In the genomic region with DNA sequence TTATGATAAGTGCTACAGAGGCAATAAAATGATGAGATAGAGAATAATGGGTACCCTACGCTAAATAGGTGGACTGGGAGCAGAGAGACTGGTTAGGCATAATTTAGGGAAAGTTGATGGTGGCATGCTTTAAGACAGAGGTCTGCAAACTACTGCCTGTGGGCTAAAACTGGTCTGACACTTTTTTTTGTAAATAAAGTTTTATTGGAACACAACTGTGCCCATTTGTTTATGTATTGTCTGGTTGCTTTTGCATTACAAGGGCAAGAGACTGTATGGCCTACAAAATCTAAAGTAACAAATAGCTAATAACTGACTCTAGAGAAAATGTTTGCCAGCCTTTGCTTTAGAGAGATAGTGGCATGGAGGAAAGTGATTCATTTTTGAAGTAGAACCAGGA, we compare ENCODE assay signal across 2 cellular contexts.
TF ChIP-seq lines count a peak whose summit lies in the region.

No MANE protein-coding gene starts in this region.

TF ChIP-seq in GM23338, 12 proteins besides CTCF, POLR2A, EP300 and RAD21 (continued from another document):
- no peak for TF ChIP-seq JUNB (IDR thresholded peaks at IDR 0.05; ENCODE audit: unreplicated experiment)
- no peak for TF ChIP-seq ZNF114 (CRISPR knock-in tag; IDR thresholded peaks at IDR 0.05)
- TF ChIP-seq CREB1 (CRISPR knock-in tag; IDR thresholded peaks at IDR 0.05; ENCODE audit: low read depth) = no peak
- TF ChIP-seq EZH2phosphoT487 (IDR thresholded peaks at IDR 0.05; ENCODE audit: unreplicated experiment) = no peak
- TF ChIP-seq, protein P1, sequence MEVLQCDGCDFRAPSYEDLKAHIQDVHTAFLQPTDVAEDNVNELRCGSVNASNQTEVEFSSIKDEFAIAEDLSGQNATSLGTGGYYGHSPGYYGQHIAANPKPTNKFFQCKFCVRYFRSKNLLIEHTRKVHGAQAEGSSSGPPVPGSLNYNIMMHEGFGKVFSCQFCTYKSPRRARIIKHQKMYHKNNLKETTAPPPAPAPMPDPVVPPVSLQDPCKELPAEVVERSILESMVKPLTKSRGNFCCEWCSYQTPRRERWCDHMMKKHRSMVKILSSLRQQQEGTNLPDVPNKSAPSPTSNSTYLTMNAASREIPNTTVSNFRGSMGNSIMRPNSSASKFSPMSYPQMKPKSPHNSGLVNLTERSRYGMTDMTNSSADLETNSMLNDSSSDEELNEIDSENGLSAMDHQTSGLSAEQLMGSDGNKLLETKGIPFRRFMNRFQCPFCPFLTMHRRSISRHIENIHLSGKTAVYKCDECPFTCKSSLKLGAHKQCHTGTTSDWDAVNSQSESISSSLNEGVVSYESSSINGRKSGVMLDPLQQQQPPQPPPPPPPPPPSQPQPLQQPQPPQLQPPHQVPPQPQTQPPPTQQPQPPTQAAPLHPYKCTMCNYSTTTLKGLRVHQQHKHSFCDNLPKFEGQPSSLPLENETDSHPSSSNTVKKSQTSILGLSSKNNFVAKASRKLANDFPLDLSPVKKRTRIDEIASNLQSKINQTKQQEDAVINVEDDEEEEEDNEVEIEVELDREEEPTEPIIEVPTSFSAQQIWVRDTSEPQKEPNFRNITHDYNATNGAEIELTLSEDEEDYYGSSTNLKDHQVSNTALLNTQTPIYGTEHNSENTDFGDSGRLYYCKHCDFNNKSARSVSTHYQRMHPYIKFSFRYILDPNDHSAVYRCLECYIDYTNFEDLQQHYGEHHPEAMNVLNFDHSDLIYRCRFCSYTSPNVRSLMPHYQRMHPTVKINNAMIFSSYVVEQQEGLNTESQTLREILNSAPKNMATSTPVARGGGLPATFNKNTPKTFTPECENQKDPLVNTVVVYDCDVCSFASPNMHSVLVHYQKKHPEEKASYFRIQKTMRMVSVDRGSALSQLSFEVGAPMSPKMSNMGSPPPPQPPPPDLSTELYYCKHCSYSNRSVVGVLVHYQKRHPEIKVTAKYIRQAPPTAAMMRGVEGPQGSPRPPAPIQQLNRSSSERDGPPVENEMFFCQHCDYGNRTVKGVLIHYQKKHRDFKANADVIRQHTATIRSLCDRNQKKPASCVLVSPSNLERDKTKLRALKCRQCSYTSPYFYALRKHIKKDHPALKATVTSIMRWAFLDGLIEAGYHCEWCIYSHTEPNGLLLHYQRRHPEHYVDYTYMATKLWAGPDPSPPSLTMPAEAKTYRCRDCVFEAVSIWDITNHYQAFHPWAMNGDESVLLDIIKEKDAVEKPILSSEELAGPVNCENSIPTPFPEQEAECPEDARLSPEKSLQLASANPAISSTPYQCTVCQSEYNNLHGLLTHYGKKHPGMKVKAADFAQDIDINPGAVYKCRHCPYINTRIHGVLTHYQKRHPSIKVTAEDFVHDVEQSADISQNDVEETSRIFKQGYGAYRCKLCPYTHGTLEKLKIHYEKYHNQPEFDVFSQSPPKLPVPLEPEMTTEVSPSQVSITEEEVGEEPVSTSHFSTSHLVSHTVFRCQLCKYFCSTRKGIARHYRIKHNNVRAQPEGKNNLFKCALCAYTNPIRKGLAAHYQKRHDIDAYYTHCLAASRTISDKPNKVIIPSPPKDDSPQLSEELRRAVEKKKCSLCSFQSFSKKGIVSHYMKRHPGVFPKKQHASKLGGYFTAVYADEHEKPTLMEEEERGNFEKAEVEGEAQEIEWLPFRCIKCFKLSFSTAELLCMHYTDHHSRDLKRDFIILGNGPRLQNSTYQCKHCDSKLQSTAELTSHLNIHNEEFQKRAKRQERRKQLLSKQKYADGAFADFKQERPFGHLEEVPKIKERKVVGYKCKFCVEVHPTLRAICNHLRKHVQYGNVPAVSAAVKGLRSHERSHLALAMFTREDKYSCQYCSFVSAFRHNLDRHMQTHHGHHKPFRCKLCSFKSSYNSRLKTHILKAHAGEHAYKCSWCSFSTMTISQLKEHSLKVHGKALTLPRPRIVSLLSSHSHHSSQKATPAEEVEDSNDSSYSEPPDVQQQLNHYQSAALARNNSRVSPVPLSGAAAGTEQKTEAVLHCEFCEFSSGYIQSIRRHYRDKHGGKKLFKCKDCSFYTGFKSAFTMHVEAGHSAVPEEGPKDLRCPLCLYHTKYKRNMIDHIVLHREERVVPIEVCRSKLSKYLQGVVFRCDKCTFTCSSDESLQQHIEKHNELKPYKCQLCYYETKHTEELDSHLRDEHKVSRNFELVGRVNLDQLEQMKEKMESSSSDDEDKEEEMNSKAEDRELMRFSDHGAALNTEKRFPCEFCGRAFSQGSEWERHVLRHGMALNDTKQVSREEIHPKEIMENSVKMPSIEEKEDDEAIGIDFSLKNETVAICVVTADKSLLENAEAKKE (CRISPR knock-in tag; IDR thresholded peaks at IDR 0.05) = no peak
- TF ChIP-seq ZNF331 (CRISPR knock-in tag; IDR thresholded peaks at IDR 0.05; ENCODE audit: low read depth) = no peak
- TF ChIP-seq, protein P2, sequence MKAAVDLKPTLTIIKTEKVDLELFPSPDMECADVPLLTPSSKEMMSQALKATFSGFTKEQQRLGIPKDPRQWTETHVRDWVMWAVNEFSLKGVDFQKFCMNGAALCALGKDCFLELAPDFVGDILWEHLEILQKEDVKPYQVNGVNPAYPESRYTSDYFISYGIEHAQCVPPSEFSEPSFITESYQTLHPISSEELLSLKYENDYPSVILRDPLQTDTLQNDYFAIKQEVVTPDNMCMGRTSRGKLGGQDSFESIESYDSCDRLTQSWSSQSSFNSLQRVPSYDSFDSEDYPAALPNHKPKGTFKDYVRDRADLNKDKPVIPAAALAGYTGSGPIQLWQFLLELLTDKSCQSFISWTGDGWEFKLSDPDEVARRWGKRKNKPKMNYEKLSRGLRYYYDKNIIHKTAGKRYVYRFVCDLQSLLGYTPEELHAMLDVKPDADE (IDR thresholded peaks at IDR 0.05) = no peak

TF ChIP-seq in GM12878, 131 proteins besides CTCF, POLR2A, EP300 and RAD21:
- TF ChIP-seq, protein P3, sequence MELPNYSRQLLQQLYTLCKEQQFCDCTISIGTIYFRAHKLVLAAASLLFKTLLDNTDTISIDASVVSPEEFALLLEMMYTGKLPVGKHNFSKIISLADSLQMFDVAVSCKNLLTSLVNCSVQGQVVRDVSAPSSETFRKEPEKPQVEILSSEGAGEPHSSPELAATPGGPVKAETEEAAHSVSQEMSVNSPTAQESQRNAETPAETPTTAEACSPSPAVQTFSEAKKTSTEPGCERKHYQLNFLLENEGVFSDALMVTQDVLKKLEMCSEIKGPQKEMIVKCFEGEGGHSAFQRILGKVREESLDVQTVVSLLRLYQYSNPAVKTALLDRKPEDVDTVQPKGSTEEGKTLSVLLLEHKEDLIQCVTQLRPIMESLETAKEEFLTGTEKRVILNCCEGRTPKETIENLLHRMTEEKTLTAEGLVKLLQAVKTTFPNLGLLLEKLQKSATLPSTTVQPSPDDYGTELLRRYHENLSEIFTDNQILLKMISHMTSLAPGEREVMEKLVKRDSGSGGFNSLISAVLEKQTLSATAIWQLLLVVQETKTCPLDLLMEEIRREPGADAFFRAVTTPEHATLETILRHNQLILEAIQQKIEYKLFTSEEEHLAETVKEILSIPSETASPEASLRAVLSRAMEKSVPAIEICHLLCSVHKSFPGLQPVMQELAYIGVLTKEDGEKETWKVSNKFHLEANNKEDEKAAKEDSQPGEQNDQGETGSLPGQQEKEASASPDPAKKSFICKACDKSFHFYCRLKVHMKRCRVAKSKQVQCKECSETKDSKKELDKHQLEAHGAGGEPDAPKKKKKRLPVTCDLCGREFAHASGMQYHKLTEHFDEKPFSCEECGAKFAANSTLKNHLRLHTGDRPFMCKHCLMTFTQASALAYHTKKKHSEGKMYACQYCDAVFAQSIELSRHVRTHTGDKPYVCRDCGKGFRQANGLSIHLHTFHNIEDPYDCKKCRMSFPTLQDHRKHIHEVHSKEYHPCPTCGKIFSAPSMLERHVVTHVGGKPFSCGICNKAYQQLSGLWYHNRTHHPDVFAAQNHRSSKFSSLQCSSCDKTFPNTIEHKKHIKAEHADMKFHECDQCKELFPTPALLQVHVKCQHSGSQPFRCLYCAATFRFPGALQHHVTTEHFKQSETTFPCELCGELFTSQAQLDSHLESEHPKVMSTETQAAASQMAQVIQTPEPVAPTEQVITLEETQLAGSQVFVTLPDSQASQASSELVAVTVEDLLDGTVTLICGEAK (IDR thresholded peaks at IDR 0.05; ENCODE audit: borderline replicate concordance) = peak; percentile 92
- TF ChIP-seq GABPA (IDR thresholded peaks at IDR 0.05; ENCODE audit: low read depth) (no peak), SUPT20H (IDR thresholded peaks at IDR 0.05; ENCODE audit: borderline replicate concordance, control insufficient read depth, low read depth, low read length) (no peak)
